ENCODE assay signal across 8 cellular contexts in the genomic region with DNA sequence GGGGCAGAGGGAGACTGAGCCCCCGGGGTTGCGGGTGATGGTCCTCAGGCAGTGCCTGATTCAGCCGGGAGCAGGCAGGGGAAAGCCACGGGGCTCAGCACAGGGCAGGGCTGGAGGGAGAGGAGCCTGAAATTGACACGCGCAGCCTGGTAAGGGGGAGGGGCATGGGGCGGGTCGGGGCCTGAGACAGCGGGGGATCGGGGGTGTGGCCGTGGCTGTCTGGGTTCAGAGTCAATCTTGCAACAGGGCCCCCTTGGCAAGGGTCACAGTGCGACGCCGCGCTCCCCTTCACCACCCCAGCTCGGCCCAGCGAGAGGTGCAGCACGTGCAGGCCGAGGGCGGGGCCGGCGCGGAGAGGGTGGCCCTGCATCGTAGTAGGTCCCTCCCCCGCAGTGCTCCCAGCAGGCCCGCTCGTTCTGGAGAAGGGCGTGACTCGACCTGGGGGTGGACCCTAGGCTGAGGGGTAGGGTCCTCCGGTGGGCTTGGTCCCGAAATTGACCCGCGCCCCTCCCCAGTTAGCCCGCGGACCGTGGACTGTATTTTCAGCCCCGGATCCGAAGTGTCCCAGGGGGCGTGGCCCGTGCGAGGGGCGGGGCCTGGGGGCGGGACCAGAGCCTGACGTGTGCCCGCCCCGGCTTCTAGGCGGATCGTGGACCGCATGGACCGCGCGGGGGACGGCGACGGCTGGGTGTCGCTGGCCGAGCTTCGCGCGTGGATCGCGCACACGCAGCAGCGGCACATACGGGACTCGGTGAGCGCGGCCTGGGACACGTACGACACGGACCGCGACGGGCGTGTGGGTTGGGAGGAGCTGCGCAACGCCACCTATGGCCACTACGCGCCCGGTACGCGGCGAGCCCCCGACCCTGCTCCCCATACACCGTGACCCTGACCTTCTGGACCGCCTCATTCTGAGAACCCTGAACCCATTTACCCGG. TPM values are rescaled to one million over a fixed set of nuclear protein-coding genes. Genes with fewer than 3 reads are reported as not detected.
DNase-seq lines count a peak whose midpoint lies in the region; ATAC-seq and TF ChIP-seq lines count a peak whose summit lies in the region.

No MANE protein-coding gene starts in this region.

- H3K27me3 ChIP-seq in endodermal cell (ENCODE audit: control insufficient read depth, insufficient read depth, low read length, poor library complexity, severe bottlenecking) (peaks cover 9% of the 10 kb centered on the region), mucosa of rectum (ENCODE audit: control insufficient read depth in 2 of 2, insufficient read depth in 2 of 2, low read length in 2 of 2) (no peaks in the 10 kb centered on the region)

- H3K4me3 Mint-ChIP-seq in endodermal cell: peak overlapping the region; percentile 59

- H3K9ac ChIP-seq in endodermal cell (ENCODE audit: extremely low read depth, low read length, poor library complexity, severe bottlenecking): no peak overlapping the region
- no peak overlapping the region for H3K9ac ChIP-seq in mucosa of rectum (ENCODE audit: low read depth in 1 of 2, low read length in 2 of 2)

- H3K27ac Mint-ChIP-seq in endodermal cell: no peak overlapping the region

- peak; percentile 55 for TF ChIP-seq CTCF in GM12873 (IDR thresholded peaks at IDR 0.05; ENCODE audit: insufficient read depth, low read depth, low read length, missing control alignments)
- peak; percentile 75 for TF ChIP-seq CTCF in endodermal cell (conservative IDR thresholded peaks at IDR 0.05)

- no peak overlapping the region for H3K27ac ChIP-seq in endodermal cell (ENCODE audit: low read depth, low read length)
- H3K27ac ChIP-seq in mucosa of rectum (ENCODE audit: low read depth in 2 of 2, low read length in 2 of 2): no peak overlapping the region

- H3K9me3 Mint-ChIP-seq in endodermal cell: no peaks in the 10 kb centered on the region

- DNase-seq in NCI-H526 treated with DMSO at 0.1 percent for 48 hours (lab: John Stamatoyannopoulos, UW) (peak; percentile 20), endodermal cell (peak; percentile 94)
- DNase-seq in activated CD8-positive, alpha-beta memory T cell treated with anti-CD3 and anti-CD28 coated beads for 4 hours (ENCODE audit: low read depth in 2 of 2): peak; percentile 63 to 72
- peak; percentile 68 for DNase-seq in stimulated activated CD8-positive, alpha-beta memory T cell treated with anti-CD3 and anti-CD28 coated beads, Interleukin-7, amount 100 ng/mL, for 24 hours (ENCODE audit: low read depth)

- H3K9me3 ChIP-seq in endodermal cell (ENCODE audit: control insufficient read depth, low read length) (no peaks in the 10 kb centered on the region), mucosa of rectum (ENCODE audit: control insufficient read depth in 2 of 2, low read length in 2 of 2) (no peaks in the 10 kb centered on the region)

- peaks cover 6% of the 10 kb centered on the region for H3K4me1 Mint-ChIP-seq in endodermal cell

- H3K4me3 ChIP-seq in endodermal cell (ENCODE audit: low read length) (peak overlapping the region; percentile 78), mucosa of rectum (ENCODE audit: low read length in 2 of 2) (peak overlapping the region; percentile 47 to 56)

- H3K36me3 Mint-ChIP-seq in endodermal cell (ENCODE audit: low read depth): peaks cover 10% of the 10 kb centered on the region

- no peaks in the 10 kb centered on the region for H3K36me3 ChIP-seq in endodermal cell (ENCODE audit: control insufficient read depth, insufficient read depth, low read length)
- H3K36me3 ChIP-seq in mucosa of rectum (ENCODE audit: control insufficient read depth in 2 of 2, insufficient read depth in 2 of 2, low read length in 2 of 2): peaks cover 34 to 39% of the 10 kb centered on the region in 2 donors

- no peaks in the 10 kb centered on the region for H3K4me1 ChIP-seq in endodermal cell (ENCODE audit: control insufficient read depth, insufficient read depth, low read length)
- peaks cover 0 to 6% of the 10 kb centered on the region in 2 donors for H3K4me1 ChIP-seq in mucosa of rectum (ENCODE audit: control insufficient read depth in 2 of 2, insufficient read depth in 2 of 2, low read length in 2 of 2)

- ATAC-seq in HG02759 (IDR thresholded peaks at IDR 0.05; ENCODE audit: unreplicated experiment) (peak; percentile 74), GM18870 (IDR thresholded peaks at IDR 0.05; ENCODE audit: unreplicated experiment) (no peak)

- peaks cover 14% of the 10 kb centered on the region for H3K27me3 Mint-ChIP-seq in endodermal cell (ENCODE audit: insufficient read depth)

- 2 to 4% methylated on average over 19 to 87 of the region's 87 CpGs for WGBS in endodermal cell (ENCODE audit: insufficient coverage in 1 of 2, insufficient read length in 1 of 2), 2 experiments

RNA-seq across cellular contexts. Expression of a gene that starts 6.0 kb away (rescaled TPM):
- 1 to 10 TPM; 4.9 to 9.0 TPM for total RNA-seq in endodermal cell
- polyA plus RNA-seq in endodermal cell (2013, experiment 1 of 2): 7.5 TPM
- polyA plus RNA-seq in endodermal cell (2013, experiment 2 of 2): 6.7 TPM

RNA-seq across cellular contexts. Expression of a gene that starts 21.4 kb away (rescaled TPM):
- total RNA-seq in endodermal cell: 10 to 100 TPM; 47.6 to 56.9 TPM
- polyA plus RNA-seq in endodermal cell (2013, experiment 1 of 2): 28.7 TPM
- polyA plus RNA-seq in endodermal cell (2013, experiment 2 of 2): 27.4 TPM

RNA-seq across cellular contexts. Expression of a gene that starts 37.6 kb away (rescaled TPM):
- 1,000 to 10,000 TPM; 1,814 to 2,035 TPM for total RNA-seq in endodermal cell
- 2,952 TPM for polyA plus RNA-seq in endodermal cell (2013, experiment 1 of 2)
- polyA plus RNA-seq in endodermal cell (2013, experiment 2 of 2): 2,847 TPM

RNA-seq across cellular contexts. Expression of a gene that starts 46.4 kb away (rescaled TPM):
- total RNA-seq in endodermal cell: 1,000 to 10,000 TPM; 2,434 to 3,023 TPM
- polyA plus RNA-seq in endodermal cell (2013, experiment 1 of 2): 2,455 TPM
- polyA plus RNA-seq in endodermal cell (2013, experiment 2 of 2): 2,303 TPM

RNA-seq across cellular contexts. Expression of a gene that starts 46.5 kb away (rescaled TPM):
- 10 to 100 TPM; 58.0 to 62.3 TPM for total RNA-seq in endodermal cell
- polyA plus RNA-seq in endodermal cell (2013, experiment 1 of 2): 62.3 TPM
- polyA plus RNA-seq in endodermal cell (2013, experiment 2 of 2): 59.5 TPM

Comparison
In these comparisons a context has a peak if more than half of its experiments do, and no peak if none do; other contexts are left out.
1. DNase-seq: peak in every context shown above with its lines; median percentile 94 in endodermal cell; 68 in stimulated activated CD8-positive, alpha-beta memory T cell treated with anti-CD3 and anti-CD28 coated beads, Interleukin-7, amount 100 ng/mL, for 24 hours; 68 in activated CD8-positive, alpha-beta memory T cell treated with anti-CD3 and anti-CD28 coated beads for 4 hours; 20 in NCI-H526 treated with DMSO at 0.1 percent for 48 hours.